ENCODE assay signal across 12 cellular contexts in the genomic region with DNA sequence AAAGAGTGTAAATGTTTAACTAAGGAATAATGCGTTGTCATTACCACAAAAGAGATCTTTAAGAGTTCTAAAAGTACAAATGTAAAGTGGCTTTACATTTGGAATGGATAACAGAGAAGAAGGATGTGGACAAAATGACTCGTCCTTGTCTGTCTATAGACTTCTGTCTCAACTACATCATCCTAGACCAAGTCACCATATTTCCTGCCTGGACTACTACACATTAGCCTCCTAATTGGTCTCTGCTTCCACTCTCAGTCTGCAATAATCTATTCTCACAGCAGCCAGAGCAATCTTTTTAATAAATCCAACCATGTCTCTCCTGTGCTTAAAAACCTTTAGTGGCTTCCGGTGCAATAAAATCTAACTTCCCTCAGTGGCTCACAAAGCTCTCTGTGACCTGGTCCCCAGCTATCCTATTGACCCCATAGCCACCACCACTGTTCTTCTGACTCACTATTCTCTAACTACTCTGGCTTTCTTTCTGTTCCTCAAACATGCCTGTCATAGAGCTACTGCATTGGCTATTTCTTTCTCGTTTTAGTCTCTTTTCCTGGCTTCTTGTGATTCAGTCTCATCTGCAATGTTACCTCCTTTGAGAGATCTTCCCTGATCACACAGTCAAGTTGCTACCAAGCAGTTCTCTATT.
DNase-seq lines count a peak whose midpoint lies in the region; ATAC-seq lines count a peak whose summit lies in the region.
"Had no signal": no experiment of that assay in that cellular context is flagged by ENCODE, and none has a peak within 500 bp of the region (broad histone marks: within the 10 kb centered on the region; RNA-seq: fewer than 3 reads in every experiment).

No MANE protein-coding gene starts in this region.

- DNase-seq in DMS53 (lab: John Stamatoyannopoulos, UW), result peak; percentile 60
- no peak for DNase-seq in DMS53 treated with DMSO at 0.1 percent for 48 hours (lab: John Stamatoyannopoulos, UW; ENCODE audit: unreplicated experiment)
- DNase-seq in kidney tubule cell (ENCODE audit: low spot score), result peak; percentile 20
- DNase-seq in T-helper 2 cell, result no peak
- no peak for DNase-seq in KBM-7
- DNase-seq in HuH-7.5 (ENCODE audit: low spot score), result no peak
- DNase-seq: HCEC 1CT, left colon, NCI-H1105 treated with DMSO at 0.1 percent for 48 hours had no signal

- in situ Hi-C loops in KBM-7 (cut with MboI; ENCODE audit: low pct_unique_long_range_greater_than_20kb, low sequenced_read_pairs), result no loop called here

- ATAC-seq in HG02610 (IDR thresholded peaks at IDR 0.05; ENCODE audit: unreplicated experiment) (peak; percentile 86), HG03439 (IDR thresholded peaks at IDR 0.05; ENCODE audit: unreplicated experiment) (peak; percentile 68)
- ATAC-seq: left colon, Panc1 had no signal

Comparison
In these comparisons a context has a peak if more than half of its experiments do, and no peak if none do; other contexts are left out.
1. DNase-seq: peak in DMS53 (single experiment) and kidney tubule cell (single experiment); none in DMS53 treated with DMSO at 0.1 percent for 48 hours (single experiment), T-helper 2 cell (0 of 5), KBM-7 (single experiment) and HuH-7.5 (single experiment).